8 cellular contexts compared by ENCODE assay signal in genomic region chr2:75559633-75560021, GRCh38. TPM values are rescaled to one million over a fixed set of nuclear protein-coding genes. Genes with fewer than 3 reads are reported as not detected.
A peak's percentile ranks its signal among the peaks of the same experiment; 100 is the strongest.
DNase-seq lines count a peak whose midpoint lies in the region; TF ChIP-seq lines count a peak whose summit lies in the region.

No MANE protein-coding gene starts in this region.

- H3K36me3 ChIP-seq in BLaER1 treated with 17β-estradiol and CSF1 and Interleukin-3, amounts not matched to agents 10 nM and 100 nM: no peaks in the 10 kb centered on the region
- H3K36me3 ChIP-seq in MM.1S (replicated peaks; ENCODE audit: insufficient read depth, low read length) (no peaks in the 10 kb centered on the region), endodermal cell (ENCODE audit: control insufficient read depth, insufficient read depth, low read length) (no peaks in the 10 kb centered on the region)

- WGBS in endodermal cell (ENCODE audit: insufficient coverage in 1 of 2, insufficient read length in 1 of 2), 2 experiments: 22 to 25% methylated on average over 1 to 7 of the region's 9 CpGs

- H3K36me3 Mint-ChIP-seq in endodermal cell (ENCODE audit: low read depth) (no peaks in the 10 kb centered on the region), neural crest cell (ENCODE audit: low read depth) (no peaks in the 10 kb centered on the region)

- H3K27ac ChIP-seq in BLaER1 treated with 17β-estradiol and CSF1 and Interleukin-3, amounts not matched to agents 10 nM and 100 nM: no peak overlapping the region
- H3K27ac ChIP-seq in MM.1S (ENCODE audit: low read length) (no peak overlapping the region), endodermal cell (ENCODE audit: low read depth, low read length) (no peak overlapping the region)

- no peaks in the 10 kb centered on the region for H3F3A ChIP-seq in MM.1S (ENCODE audit: insufficient read depth, low read length)

- no peaks in the 10 kb centered on the region for H3K79me2 ChIP-seq in MM.1S (ENCODE audit: low read length)

- H3K4me1 Mint-ChIP-seq in endodermal cell: peaks cover 26% of the 10 kb centered on the region
- peaks cover 27% of the 10 kb centered on the region for H3K4me1 Mint-ChIP-seq in neural crest cell

- H3K4me1 ChIP-seq in BLaER1 treated with 17β-estradiol and CSF1 and Interleukin-3, amounts not matched to agents 10 nM and 100 nM: peaks cover 0 to 19% (median 7%) of the 10 kb centered on the region in 10 experiments; a peak in 12 of 20 replicates
- no peaks in the 10 kb centered on the region for H3K4me1 ChIP-seq in MM.1S (ENCODE audit: low read length)
- H3K4me1 ChIP-seq in endodermal cell (ENCODE audit: control insufficient read depth, insufficient read depth, low read length): no peaks in the 10 kb centered on the region

- TF ChIP-seq CTCF in MM.1S (IDR thresholded peaks at IDR 0.05; ENCODE audit: low read length) (no peak), endodermal cell (conservative IDR thresholded peaks at IDR 0.05) (no peak), neural crest cell (conservative IDR thresholded peaks at IDR 0.05) (no peak)

- H3K9me3 ChIP-seq in BLaER1 treated with 17β-estradiol and CSF1 and Interleukin-3, amounts not matched to agents 10 nM and 100 nM (replicated peaks in 1 of 11): 0 out of 22 replicates have a peak, but pooled peaks cover 0 to 3% (median 0%) of the 10 kb centered on the region in 11 experiments
- H3K9me3 ChIP-seq in MM.1S (replicated peaks; ENCODE audit: insufficient read depth, low read length) (no peaks in the 10 kb centered on the region), endodermal cell (ENCODE audit: control insufficient read depth, low read length) (no peaks in the 10 kb centered on the region)

- DNase-seq in MM.1S (no peak), endodermal cell (no peak), neural crest cell (ENCODE audit: low read depth, low spot score) (no peak), NCI-H2081 treated with DMSO at 0.1 percent for 48 hours (lab: John Stamatoyannopoulos, UW) (no peak), cerebellar cortex (ENCODE audit: low spot score) (no peak), NCI-H1694 (lab: John Stamatoyannopoulos, UW) (no peak), H4 (ENCODE audit: low spot score) (no peak)

- peaks cover 47% of the 10 kb centered on the region for H3K27me3 Mint-ChIP-seq in endodermal cell (ENCODE audit: insufficient read depth)
- H3K27me3 Mint-ChIP-seq in neural crest cell (ENCODE audit: low read depth): peaks cover 25% of the 10 kb centered on the region

- H3K4me3 ChIP-seq in BLaER1 treated with 17β-estradiol and CSF1 and Interleukin-3, amounts not matched to agents 10 nM and 100 nM: no peak overlapping the region
- peak overlapping the region; percentile 52; the same call in 1 of the 2 replicates for H3K4me3 ChIP-seq in MM.1S (ENCODE audit: low read length)
- peak overlapping the region; percentile 82 for H3K4me3 ChIP-seq in endodermal cell (ENCODE audit: low read length)

- H3K4me2 ChIP-seq in BLaER1 treated with 17β-estradiol and CSF1 and Interleukin-3, amounts not matched to agents 10 nM and 100 nM: peak overlapping the region in 9 of 11 experiments; percentile 81 to 90 (median 86); a peak in 15 of 22 replicates
- peak overlapping the region; percentile 63; the same call in 1 of the 2 replicates for H3K4me2 ChIP-seq in MM.1S (ENCODE audit: low read depth, low read length)

- H3K27me3 ChIP-seq in BLaER1 treated with 17β-estradiol and CSF1 and Interleukin-3, amounts not matched to agents 10 nM and 100 nM: peaks cover 20 to 29% (median 24%) of the 10 kb centered on the region in 11 experiments; a peak in 20 of 22 replicates
- H3K27me3 ChIP-seq in MM.1S (replicated peaks; ENCODE audit: insufficient read depth, low read length): no peaks in the 10 kb centered on the region
- peaks cover 77% of the 10 kb centered on the region for H3K27me3 ChIP-seq in endodermal cell (ENCODE audit: control insufficient read depth, insufficient read depth, low read length, poor library complexity, severe bottlenecking)

- no peak overlapping the region for H3K9ac ChIP-seq in BLaER1 treated with 17β-estradiol and CSF1 and Interleukin-3, amounts not matched to agents 10 nM and 100 nM
- H3K9ac ChIP-seq in MM.1S (ENCODE audit: low read length) (no peak overlapping the region), endodermal cell (ENCODE audit: extremely low read depth, low read length, poor library complexity, severe bottlenecking) (no peak overlapping the region)

- no peaks in the 10 kb centered on the region for H4K20me1 ChIP-seq in BLaER1 treated with 17β-estradiol and CSF1 and Interleukin-3, amounts not matched to agents 10 nM and 100 nM
- no peaks in the 10 kb centered on the region for H4K20me1 ChIP-seq in MM.1S (ENCODE audit: insufficient read depth, low read length)

- no peaks in the 10 kb centered on the region for H3K9me3 Mint-ChIP-seq in endodermal cell
- H3K9me3 Mint-ChIP-seq in neural crest cell: no peaks in the 10 kb centered on the region

- H3K27ac Mint-ChIP-seq in endodermal cell: no peak overlapping the region
- no peak overlapping the region for H3K27ac Mint-ChIP-seq in neural crest cell (ENCODE audit: unreplicated experiment)

- H3K4me3 Mint-ChIP-seq in endodermal cell: peak overlapping the region; percentile 77
- H3K4me3 Mint-ChIP-seq in neural crest cell: peak overlapping the region; percentile 96

- H3K9me2 ChIP-seq in MM.1S (replicated peaks; ENCODE audit: insufficient read depth, low read length): no peaks in the 10 kb centered on the region

- peak overlapping the region; percentile 68 for H2AFZ ChIP-seq in MM.1S (ENCODE audit: low read length)

RNA-seq across cellular contexts. Expression of gene EVA1A, which starts 1.1 kb away (rescaled TPM):
- total RNA-seq in endodermal cell (1 to 10 TPM; 1.2 to 1.8 TPM), neural crest cell (3.6 and 3.8 TPM in 2 replicates)
- 3.3 TPM for polyA plus RNA-seq in endodermal cell (2013, experiment 1 of 2)
- polyA plus RNA-seq in endodermal cell (2013, experiment 2 of 2): 3.3 TPM
- total RNA-seq in H4 (2014; rRNA removed; shearing (Covaris generic)): 13.8 and 16.6 TPM in 2 replicates

Comparison
In these comparisons a context has a peak if more than half of its experiments do, and no peak if none do; other contexts are left out.
1. H3K4me3 ChIP-seq: peak in MM.1S (single experiment) and endodermal cell (single experiment); none in BLaER1 treated with 17β-estradiol and CSF1 and Interleukin-3, amounts not matched to agents 10 nM and 100 nM (0 of 10).